ENCODE assay signal across 1 cellular context in the genomic region with DNA sequence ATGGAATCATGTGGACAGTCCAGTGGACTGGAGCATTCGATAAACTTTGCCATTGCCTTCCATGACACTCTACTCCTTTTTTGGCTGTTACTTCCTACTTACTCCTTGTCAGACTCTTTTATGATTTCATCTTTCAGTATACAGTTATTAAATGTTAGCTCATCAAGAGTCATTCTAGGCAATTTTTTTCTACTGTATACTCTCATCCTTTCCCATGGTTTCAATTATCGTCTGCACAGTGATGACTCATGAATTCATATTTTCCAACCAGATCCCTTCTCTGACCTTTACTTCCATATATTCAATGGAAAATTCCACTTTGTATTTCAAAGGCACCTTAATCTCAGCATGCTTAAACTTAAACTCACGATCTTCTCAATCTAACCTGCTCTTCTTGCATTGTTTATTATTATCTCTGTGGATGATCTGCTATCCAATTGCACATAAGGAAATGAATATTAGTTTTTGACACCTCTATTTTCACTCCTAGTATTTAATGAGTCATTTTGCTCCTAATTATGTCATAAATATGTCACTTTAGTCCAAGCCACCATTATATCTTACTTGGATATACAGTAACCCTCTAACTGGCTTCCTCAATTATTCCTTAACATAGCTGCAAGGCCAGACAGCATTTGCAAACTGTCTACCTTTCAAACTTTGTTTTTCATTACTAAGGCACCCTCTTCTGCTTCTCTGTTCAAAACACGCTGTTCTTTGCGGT.
TF ChIP-seq lines count a peak whose summit lies in the region.

No MANE protein-coding gene starts in this region.

TF ChIP-seq in SK-N-SH, 30 proteins besides CTCF, POLR2A, EP300 and RAD21 (continued from another document):
- TF ChIP-seq, protein P1, sequence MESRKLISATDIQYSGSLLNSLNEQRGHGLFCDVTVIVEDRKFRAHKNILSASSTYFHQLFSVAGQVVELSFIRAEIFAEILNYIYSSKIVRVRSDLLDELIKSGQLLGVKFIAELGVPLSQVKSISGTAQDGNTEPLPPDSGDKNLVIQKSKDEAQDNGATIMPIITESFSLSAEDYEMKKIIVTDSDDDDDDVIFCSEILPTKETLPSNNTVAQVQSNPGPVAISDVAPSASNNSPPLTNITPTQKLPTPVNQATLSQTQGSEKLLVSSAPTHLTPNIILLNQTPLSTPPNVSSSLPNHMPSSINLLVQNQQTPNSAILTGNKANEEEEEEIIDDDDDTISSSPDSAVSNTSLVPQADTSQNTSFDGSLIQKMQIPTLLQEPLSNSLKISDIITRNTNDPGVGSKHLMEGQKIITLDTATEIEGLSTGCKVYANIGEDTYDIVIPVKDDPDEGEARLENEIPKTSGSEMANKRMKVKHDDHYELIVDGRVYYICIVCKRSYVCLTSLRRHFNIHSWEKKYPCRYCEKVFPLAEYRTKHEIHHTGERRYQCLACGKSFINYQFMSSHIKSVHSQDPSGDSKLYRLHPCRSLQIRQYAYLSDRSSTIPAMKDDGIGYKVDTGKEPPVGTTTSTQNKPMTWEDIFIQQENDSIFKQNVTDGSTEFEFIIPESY (IDR thresholded peaks at IDR 0.05; ENCODE audit: borderline replicate concordance, low read depth) = no peak
- TF ChIP-seq JUND (IDR thresholded peaks at IDR 0.05) (peak; percentile 58), FOSL2 (IDR thresholded peaks at IDR 0.05; ENCODE audit: borderline replicate concordance, low read depth) (peak; percentile 72; the same call in 1 of the 2 replicates), GATA2 (CRISPR knock-in tag; IDR thresholded peaks at IDR 0.05) (no peak), TCF12 (IDR thresholded peaks at IDR 0.05) (peak; percentile 82), POLR2AphosphoS5 (IDR thresholded peaks at IDR 0.05; ENCODE audit: low read depth, low read length) (no peak), CHD2 (IDR thresholded peaks at IDR 0.05; ENCODE audit: low read length, partially characterized antibody) (no peak)
TF ChIP-seq in SK-N-SH: peak in this region for 5.
